Comparison of ENCODE assay signal across 8 cellular contexts in genomic region chr7:27183682-27184341, GRCh38. TPM values are rescaled to one million over a fixed set of nuclear protein-coding genes. Genes with fewer than 3 reads are reported as not detected.
DNase-seq lines count a peak whose midpoint lies in the region; ATAC-seq, FAIRE-seq and TF ChIP-seq lines count a peak whose summit lies in the region.

No MANE protein-coding gene starts in this region.

- H3K79me2 ChIP-seq in HepG2 (ENCODE audit: insufficient read depth, low read length), result no peaks in the 10 kb centered on the region

- H4K20me1 ChIP-seq in HepG2 (ENCODE audit: insufficient read depth, low read length), result peaks cover 6% of the 10 kb centered on the region; the same call in 1 of the 2 replicates

- peaks cover 74% of the 10 kb centered on the region for H3K27me3 Mint-ChIP-seq in activated B cell treated with CpG ODN at 0.5 μM for 24 hours

- peak overlapping the region in 1 of 10 donors; percentile 5 for H3K27ac ChIP-seq in heart right ventricle
- no peak overlapping the region for H3K27ac ChIP-seq in HepG2 (ENCODE audit: extremely low read length, insufficient read depth, low read length)
- H3K27ac ChIP-seq in urinary bladder (ENCODE audit: low read depth), result peak overlapping the region; percentile 95

- H3K4me2 ChIP-seq in HepG2 (ENCODE audit: low read depth, low read length), result peak overlapping the region; percentile 84

- no peak for TF ChIP-seq POLR2A in HepG2 (IDR thresholded peaks at IDR 0.05; ENCODE audit: insufficient read depth in 1 of 2, low read depth in 2 of 2, low read length in 2 of 2)

- ATAC-seq in heart right ventricle (no peak), left ventricle myocardium superior (no peak), activated B cell treated with CpG ODN at 0.5 μM for 24 hours (ENCODE audit: low read depth) (no peak), HepG2 (no peak), GM19324 (IDR thresholded peaks at IDR 0.05; ENCODE audit: low FRiP score, unreplicated experiment) (no peak)

- H2AFZ ChIP-seq in HepG2 (ENCODE audit: low read length), result no peak overlapping the region

- FAIRE-seq in HepG2 (lab: Jason Lieb, UNC), result no peak

- no peak for TF ChIP-seq RAD21 in HepG2 (CRISPR knock-in tag; IDR thresholded peaks at IDR 0.05)

- H3K36me3 ChIP-seq in heart right ventricle (no peaks in the 10 kb centered on the region), HepG2 (replicated peaks in 1 of 2; ENCODE audit: control insufficient read depth in 1 of 2, insufficient read depth in 2 of 2, low read length in 2 of 2) (no peaks in the 10 kb centered on the region), urinary bladder (ENCODE audit: insufficient read depth) (no peaks in the 10 kb centered on the region)

- no peaks in the 10 kb centered on the region for H3K36me3 Mint-ChIP-seq in activated B cell treated with CpG ODN at 0.5 μM for 24 hours (ENCODE audit: low read depth)

- H3K4me3 ChIP-seq in heart right ventricle, result peak overlapping the region in 9 of 10 donors; percentile 19 to 48 (median 42)
- peak overlapping the region; percentile 52 to 67 (median 64) for H3K4me3 ChIP-seq in HepG2 (replicated peaks in 1 of 3; ENCODE audit: insufficient read depth in 1 of 3, low read depth in 2 of 3, low read length in 3 of 3)
- peak overlapping the region; percentile 82 for H3K4me3 ChIP-seq in urinary bladder (ENCODE audit: low read depth, low read length)

- H3K4me1 Mint-ChIP-seq in activated B cell treated with CpG ODN at 0.5 μM for 24 hours, result peaks cover 41% of the 10 kb centered on the region

- peak overlapping the region; percentile 41 for H3K4me3 Mint-ChIP-seq in activated B cell treated with CpG ODN at 0.5 μM for 24 hours

- H3K4me1 ChIP-seq in heart right ventricle, result peaks cover 13 to 55% (median 39%) of the 10 kb centered on the region in 9 donors
- H3K4me1 ChIP-seq in HepG2 (ENCODE audit: insufficient read depth, low read length), result peaks cover 49% of the 10 kb centered on the region
- H3K4me1 ChIP-seq in urinary bladder (ENCODE audit: insufficient read depth), result no peaks in the 10 kb centered on the region

- no peaks in the 10 kb centered on the region for H3K9me3 ChIP-seq in heart right ventricle
- H3K9me3 ChIP-seq in HepG2 (ENCODE audit: low read length), result no peaks in the 10 kb centered on the region

- no TSS peak for BruUV-seq in HepG2 (replicated peaks; lab: Mats Ljungman, UMichigan)

- POLR2A ChIA-PET in activated B cell treated with CpG ODN at 0.5 μM for 24 hours (lab: Charles Lee), result interaction anchor here (2.1 kb wide), 1 partner anchor 11 kb away, joined by 6 read pairs; no protein-coding TSS in a partner anchor
- POLR2A ChIA-PET in HepG2 (lab: Yijun Ruan, JAX), result no interaction called here

- no peak for TF ChIP-seq EP300 in HepG2 (IDR thresholded peaks at IDR 0.05; ENCODE audit: low read depth in 2 of 2, low read length in 2 of 2)
- TF ChIP-seq EP300 in HepG2 (CRISPR knock-in tag; IDR thresholded peaks at IDR 0.05; ENCODE audit: borderline replicate concordance), result no peak

- no peak overlapping the region for H3K27ac Mint-ChIP-seq in activated B cell treated with CpG ODN at 0.5 μM for 24 hours

- H3K9me3 Mint-ChIP-seq in activated B cell treated with CpG ODN at 0.5 μM for 24 hours, result no peaks in the 10 kb centered on the region

- WGBS in heart right ventricle, 2 donors, result 2 to 3% methylated on average over 30 of the region's 30 CpGs
- WGBS in HepG2 (ENCODE audit: low lambda C conversion rate), result under 1% methylated on average over 28 of the region's 30 CpGs
- under 1% methylated on average over 30 of the region's 30 CpGs for WGBS in urinary bladder

- intact Hi-C loops in heart right ventricle (cut with DNase I) (no loop called here), left ventricle myocardium superior (cut with micrococcal nuclease) (no loop called here), activated B cell treated with CpG ODN at 0.5 μM for 24 hours (cut with micrococcal nuclease) (loop anchor here (1.0 to 2.0 kb wide), 2 partner anchors 11 to 17 kb away; partner anchors contain the start of gene HOXA13), HepG2 (cut with micrococcal nuclease; ENCODE audit: unreplicated experiment) (no loop called here)

- no peak for DNase-seq in heart right ventricle
- no peak for DNase-seq in left ventricle myocardium superior
- peak; percentile 15 for DNase-seq in activated B cell treated with CpG ODN at 0.5 μM for 24 hours
- no peak for DNase-seq in HepG2 (ENCODE audit: low spot score)
- no peak for DNase-seq in effector CD4-positive, alpha-beta T cell
- no peak for DNase-seq in HPDE6-E6E7 (ENCODE audit: extremely low spot score)

- in situ Hi-C loops in HepG2 (cut with HindIII; ENCODE audit: extremely low pct_ligation_motif_present, low pct_unique_long_range_greater_than_20kb), result no loop called here

- TF ChIP-seq CTCF in heart right ventricle (IDR thresholded peaks at IDR 0.05) (no peak), activated B cell treated with CpG ODN at 0.5 μM for 24 hours (IDR thresholded peaks at IDR 0.05) (no peak), HepG2 (CRISPR knock-in tag; IDR thresholded peaks at IDR 0.05) (no peak)

- H3K9ac ChIP-seq in HepG2 (ENCODE audit: insufficient read depth, low read depth, low read length), result no peak overlapping the region

- CTCF ChIA-PET in activated B cell treated with CpG ODN at 0.5 μM for 24 hours (lab: Charles Lee), result interaction anchor here (2.3 kb wide), 1 partner anchor 12 kb away, joined by 7 read pairs; no protein-coding TSS in a partner anchor
- CTCF ChIA-PET in HepG2 (lab: Yijun Ruan, JAX; ENCODE audit: low intra/inter-chr PET ratio, low total read pairs), result no interaction called here

- H3K27me3 ChIP-seq in heart right ventricle, result peaks cover 70 to 100% (median 100%) of the 10 kb centered on the region in 7 donors
- H3K27me3 ChIP-seq in HepG2 (ENCODE audit: control insufficient read depth in 1 of 2, insufficient read depth in 2 of 2, low read length in 2 of 2), result peaks cover 32 to 95% of the 10 kb centered on the region in 2 experiments

RNA-seq across cellular contexts. Expression of gene HOXA11, which starts 1.2 kb away (rescaled TPM):
- total RNA-seq in heart right ventricle (not detected), left ventricle myocardium superior (not detected), activated B cell treated with CpG ODN at 0.5 μM for 24 hours (not detected in 2 replicates), HepG2 (2016; rRNA removed; fragmentation: Illumina TruSeq; extraction: Trizol) (not detected in 2 replicates), urinary bladder (9.3 TPM)
- polyA plus RNA-seq in heart right ventricle (not detected), HepG2 (2011; rRNA removed) (0.04 TPM in 1 of 2 replicates, not detected in the other), urinary bladder (39.1 TPM)
- not detected in 2 replicates for total RNA-seq in HepG2 (2016; cell fraction: cytosol; rRNA removed; fragmentation: Illumina TruSeq; extraction: Trizol; ENCODE audit: low read depth)
- not detected in 2 replicates for total RNA-seq in HepG2 (2016; cell fraction: insoluble cytoplasmic fraction; rRNA removed; fragmentation: Illumina TruSeq; extraction: Trizol)
- not detected in 2 replicates for total RNA-seq in HepG2 (2016; cell fraction: membrane; rRNA removed; fragmentation: Illumina TruSeq; extraction: Trizol)
- total RNA-seq in HepG2 (2016; cell fraction: nucleus; rRNA removed; fragmentation: Illumina TruSeq; extraction: Trizol), result not detected in 2 replicates
- polyA plus RNA-seq in HepG2 (2011; cell fraction: cytosol; rRNA removed), result not detected in 2 replicates
- polyA plus RNA-seq in HepG2 (2011; cell fraction: nucleus; rRNA removed), result not detected in 2 replicates
- polyA plus RNA-seq in HepG2 (2012), result not detected in 2 replicates
- not detected in 2 replicates for polyA plus RNA-seq in HepG2 (2016; cell fraction: cytosol; fragmentation: Illumina TruSeq; extraction: Trizol; ENCODE audit: low read depth)
- not detected in 2 replicates for polyA plus RNA-seq in HepG2 (2016; cell fraction: insoluble cytoplasmic fraction; fragmentation: Illumina TruSeq; extraction: Trizol; ENCODE audit: low read depth)
- not detected in 2 replicates for polyA plus RNA-seq in HepG2 (2016; cell fraction: membrane; fragmentation: Illumina TruSeq; extraction: Trizol; ENCODE audit: low read depth)
- polyA plus RNA-seq in HepG2 (2016; cell fraction: nucleus; fragmentation: Illumina TruSeq; extraction: Trizol; ENCODE audit: insufficient read depth, low read depth), result not detected in 2 replicates
- 2.9 TPM in 1 of 2 replicates, not detected in the other for polyA minus RNA-seq in HepG2 (2011; rRNA and poly(A)+ RNA removed; ENCODE audit: low replicate concordance)
- not detected in 2 replicates for polyA minus RNA-seq in HepG2 (2011; cell fraction: cytosol; rRNA and poly(A)+ RNA removed)
- not detected in 2 replicates for polyA minus RNA-seq in HepG2 (2011; cell fraction: nucleus; rRNA and poly(A)+ RNA removed)

RNA-seq across cellular contexts. Expression of gene HOXA10, which starts 9.7 kb away (rescaled TPM):
- total RNA-seq in heart right ventricle (under 1 TPM in 1 of 10 donors, not detected in 9; 0.19 TPM), left ventricle myocardium superior (not detected), activated B cell treated with CpG ODN at 0.5 μM for 24 hours (0.24 TPM in 1 of 2 replicates, not detected in the other), HepG2 (2016; rRNA removed; fragmentation: Illumina TruSeq; extraction: Trizol) (not detected in 2 replicates), urinary bladder (23.2 TPM)
- polyA plus RNA-seq in heart right ventricle (under 1 TPM in 1 of 2 donors, not detected in 1; 0.03 TPM), HepG2 (2011; rRNA removed) (0.03 TPM in 1 of 2 replicates, not detected in the other), urinary bladder (44.9 TPM)
- not detected in 2 replicates for total RNA-seq in HepG2 (2016; cell fraction: cytosol; rRNA removed; fragmentation: Illumina TruSeq; extraction: Trizol; ENCODE audit: low read depth)
- total RNA-seq in HepG2 (2016; cell fraction: insoluble cytoplasmic fraction; rRNA removed; fragmentation: Illumina TruSeq; extraction: Trizol), result not detected in 2 replicates
- total RNA-seq in HepG2 (2016; cell fraction: membrane; rRNA removed; fragmentation: Illumina TruSeq; extraction: Trizol), result not detected in 2 replicates
- not detected in 2 replicates for total RNA-seq in HepG2 (2016; cell fraction: nucleus; rRNA removed; fragmentation: Illumina TruSeq; extraction: Trizol)
- not detected in 2 replicates for polyA plus RNA-seq in HepG2 (2011; cell fraction: cytosol; rRNA removed)
- polyA plus RNA-seq in HepG2 (2011; cell fraction: nucleus; rRNA removed), result not detected in 2 replicates
- not detected in 2 replicates for polyA plus RNA-seq in HepG2 (2012)
- not detected in 2 replicates for polyA plus RNA-seq in HepG2 (2016; cell fraction: cytosol; fragmentation: Illumina TruSeq; extraction: Trizol; ENCODE audit: low read depth)
- not detected in 2 replicates for polyA plus RNA-seq in HepG2 (2016; cell fraction: insoluble cytoplasmic fraction; fragmentation: Illumina TruSeq; extraction: Trizol; ENCODE audit: low read depth)
- 0.12 TPM in 1 of 2 replicates, not detected in the other for polyA plus RNA-seq in HepG2 (2016; cell fraction: membrane; fragmentation: Illumina TruSeq; extraction: Trizol; ENCODE audit: low read depth)
- polyA plus RNA-seq in HepG2 (2016; cell fraction: nucleus; fragmentation: Illumina TruSeq; extraction: Trizol; ENCODE audit: insufficient read depth, low read depth), result not detected in 2 replicates
- polyA minus RNA-seq in HepG2 (2011; rRNA and poly(A)+ RNA removed; ENCODE audit: low replicate concordance), result 11.6 TPM in 1 of 2 replicates, not detected in the other
- polyA minus RNA-seq in HepG2 (2011; cell fraction: cytosol; rRNA and poly(A)+ RNA removed), result not detected in 2 replicates
- polyA minus RNA-seq in HepG2 (2011; cell fraction: nucleus; rRNA and poly(A)+ RNA removed), result not detected in 2 replicates

RNA-seq across cellular contexts. Expression of gene HOXA13, which starts 16.1 kb away (rescaled TPM):
- total RNA-seq in heart right ventricle (not detected), left ventricle myocardium superior (not detected), activated B cell treated with CpG ODN at 0.5 μM for 24 hours (not detected in 2 replicates), HepG2 (2016; rRNA removed; fragmentation: Illumina TruSeq; extraction: Trizol) (0.04 TPM in 2 replicates), urinary bladder (43.2 TPM)
- polyA plus RNA-seq in heart right ventricle (not detected), HepG2 (2011; rRNA removed) (0.01 TPM in 1 of 2 replicates, not detected in the other), urinary bladder (24.4 TPM)
- total RNA-seq in HepG2 (2016; cell fraction: cytosol; rRNA removed; fragmentation: Illumina TruSeq; extraction: Trizol; ENCODE audit: low read depth), result not detected in 2 replicates
- 0.02 TPM in 1 of 2 replicates, not detected in the other for total RNA-seq in HepG2 (2016; cell fraction: insoluble cytoplasmic fraction; rRNA removed; fragmentation: Illumina TruSeq; extraction: Trizol)
- total RNA-seq in HepG2 (2016; cell fraction: membrane; rRNA removed; fragmentation: Illumina TruSeq; extraction: Trizol), result 0.03 TPM in 1 of 2 replicates, not detected in the other
- total RNA-seq in HepG2 (2016; cell fraction: nucleus; rRNA removed; fragmentation: Illumina TruSeq; extraction: Trizol), result not detected in 2 replicates
- not detected in 2 replicates for polyA plus RNA-seq in HepG2 (2011; cell fraction: cytosol; rRNA removed)
- not detected in 2 replicates for polyA plus RNA-seq in HepG2 (2011; cell fraction: nucleus; rRNA removed)
- not detected in 2 replicates for polyA plus RNA-seq in HepG2 (2012)
- not detected in 2 replicates for polyA plus RNA-seq in HepG2 (2016; cell fraction: cytosol; fragmentation: Illumina TruSeq; extraction: Trizol; ENCODE audit: low read depth)
- polyA plus RNA-seq in HepG2 (2016; cell fraction: insoluble cytoplasmic fraction; fragmentation: Illumina TruSeq; extraction: Trizol; ENCODE audit: low read depth), result not detected in 2 replicates
- polyA plus RNA-seq in HepG2 (2016; cell fraction: membrane; fragmentation: Illumina TruSeq; extraction: Trizol; ENCODE audit: low read depth), result not detected in 2 replicates
- 0.11 TPM in 1 of 2 replicates, not detected in the other for polyA plus RNA-seq in HepG2 (2016; cell fraction: nucleus; fragmentation: Illumina TruSeq; extraction: Trizol; ENCODE audit: insufficient read depth, low read depth)
- polyA minus RNA-seq in HepG2 (2011; rRNA and poly(A)+ RNA removed; ENCODE audit: low replicate concordance), result 0.26 TPM in 1 of 2 replicates, not detected in the other
- polyA minus RNA-seq in HepG2 (2011; cell fraction: cytosol; rRNA and poly(A)+ RNA removed), result not detected in 2 replicates
- 0.26 TPM in 1 of 2 replicates, not detected in the other for polyA minus RNA-seq in HepG2 (2011; cell fraction: nucleus; rRNA and poly(A)+ RNA removed)

RNA-seq across cellular contexts. Expression of gene HOXA9, which starts 18.5 kb away (rescaled TPM):
- total RNA-seq in heart right ventricle (not detected), left ventricle myocardium superior (not detected), activated B cell treated with CpG ODN at 0.5 μM for 24 hours (not detected in 2 replicates), HepG2 (2016; rRNA removed; fragmentation: Illumina TruSeq; extraction: Trizol) (not detected in 2 replicates), urinary bladder (19.8 TPM)
- polyA plus RNA-seq in heart right ventricle (not detected), HepG2 (2011; rRNA removed) (not detected in 2 replicates), urinary bladder (20.5 TPM)
- not detected in 2 replicates for total RNA-seq in HepG2 (2016; cell fraction: cytosol; rRNA removed; fragmentation: Illumina TruSeq; extraction: Trizol; ENCODE audit: low read depth)
- total RNA-seq in HepG2 (2016; cell fraction: insoluble cytoplasmic fraction; rRNA removed; fragmentation: Illumina TruSeq; extraction: Trizol), result not detected in 2 replicates
- not detected in 2 replicates for total RNA-seq in HepG2 (2016; cell fraction: membrane; rRNA removed; fragmentation: Illumina TruSeq; extraction: Trizol)
- not detected in 2 replicates for total RNA-seq in HepG2 (2016; cell fraction: nucleus; rRNA removed; fragmentation: Illumina TruSeq; extraction: Trizol)
- not detected in 2 replicates for polyA plus RNA-seq in HepG2 (2011; cell fraction: cytosol; rRNA removed)
- polyA plus RNA-seq in HepG2 (2011; cell fraction: nucleus; rRNA removed), result not detected in 2 replicates
- not detected in 2 replicates for polyA plus RNA-seq in HepG2 (2012)
- not detected in 2 replicates for polyA plus RNA-seq in HepG2 (2016; cell fraction: cytosol; fragmentation: Illumina TruSeq; extraction: Trizol; ENCODE audit: low read depth)
- polyA plus RNA-seq in HepG2 (2016; cell fraction: insoluble cytoplasmic fraction; fragmentation: Illumina TruSeq; extraction: Trizol; ENCODE audit: low read depth), result not detected in 2 replicates
- polyA plus RNA-seq in HepG2 (2016; cell fraction: membrane; fragmentation: Illumina TruSeq; extraction: Trizol; ENCODE audit: low read depth), result not detected in 2 replicates
- not detected in 2 replicates for polyA plus RNA-seq in HepG2 (2016; cell fraction: nucleus; fragmentation: Illumina TruSeq; extraction: Trizol; ENCODE audit: insufficient read depth, low read depth)
- polyA minus RNA-seq in HepG2 (2011; rRNA and poly(A)+ RNA removed; ENCODE audit: low replicate concordance), result 0.51 TPM in 1 of 2 replicates, not detected in the other
- polyA minus RNA-seq in HepG2 (2011; cell fraction: cytosol; rRNA and poly(A)+ RNA removed), result not detected in 2 replicates
- polyA minus RNA-seq in HepG2 (2011; cell fraction: nucleus; rRNA and poly(A)+ RNA removed), result not detected in 2 replicates

RNA-seq across cellular contexts. Expression of gene HOXA7, which starts 27.3 kb away (rescaled TPM):
- total RNA-seq in heart right ventricle, result not detected
- polyA plus RNA-seq in heart right ventricle, result under 1 TPM in 1 of 2 donors, not detected in 1; 0.04 TPM
- not detected for total RNA-seq in left ventricle myocardium superior
- total RNA-seq in activated B cell treated with CpG ODN at 0.5 μM for 24 hours, result not detected in 2 replicates
- total RNA-seq in HepG2 (2016; rRNA removed; fragmentation: Illumina TruSeq; extraction: Trizol), result not detected in 2 replicates
- not detected in 2 replicates for total RNA-seq in HepG2 (2016; cell fraction: cytosol; rRNA removed; fragmentation: Illumina TruSeq; extraction: Trizol; ENCODE audit: low read depth)
- total RNA-seq in HepG2 (2016; cell fraction: insoluble cytoplasmic fraction; rRNA removed; fragmentation: Illumina TruSeq; extraction: Trizol), result not detected in 2 replicates
- 0.07 and 0.15 TPM in 2 replicates for total RNA-seq in HepG2 (2016; cell fraction: membrane; rRNA removed; fragmentation: Illumina TruSeq; extraction: Trizol)
- not detected in 2 replicates for total RNA-seq in HepG2 (2016; cell fraction: nucleus; rRNA removed; fragmentation: Illumina TruSeq; extraction: Trizol)
- 0.05 and 0.10 TPM in 2 replicates for polyA plus RNA-seq in HepG2 (2011; rRNA removed)
- 0.07 and 0.13 TPM in 2 replicates for polyA plus RNA-seq in HepG2 (2011; cell fraction: cytosol; rRNA removed)
- 0.08 TPM in 1 of 2 replicates, not detected in the other for polyA plus RNA-seq in HepG2 (2011; cell fraction: nucleus; rRNA removed)
- polyA plus RNA-seq in HepG2 (2012), result 0.32 TPM in 1 of 2 replicates, not detected in the other
- polyA plus RNA-seq in HepG2 (2016; cell fraction: cytosol; fragmentation: Illumina TruSeq; extraction: Trizol; ENCODE audit: low read depth), result 0.10 TPM in 1 of 2 replicates, not detected in the other
- 0.22 and 0.31 TPM in 2 replicates for polyA plus RNA-seq in HepG2 (2016; cell fraction: insoluble cytoplasmic fraction; fragmentation: Illumina TruSeq; extraction: Trizol; ENCODE audit: low read depth)
- 0.26 and 0.30 TPM in 2 replicates for polyA plus RNA-seq in HepG2 (2016; cell fraction: membrane; fragmentation: Illumina TruSeq; extraction: Trizol; ENCODE audit: low read depth)
- polyA plus RNA-seq in HepG2 (2016; cell fraction: nucleus; fragmentation: Illumina TruSeq; extraction: Trizol; ENCODE audit: insufficient read depth, low read depth), result not detected in 2 replicates
- polyA minus RNA-seq in HepG2 (2011; rRNA and poly(A)+ RNA removed; ENCODE audit: low replicate concordance), result 0.08 and 3.8 TPM in 2 replicates
- polyA minus RNA-seq in HepG2 (2011; cell fraction: cytosol; rRNA and poly(A)+ RNA removed), result 0.30 and 1.1 TPM in 2 replicates
- not detected in 2 replicates for polyA minus RNA-seq in HepG2 (2011; cell fraction: nucleus; rRNA and poly(A)+ RNA removed)
- 3.7 TPM for total RNA-seq in urinary bladder
- polyA plus RNA-seq in urinary bladder, result 14.2 TPM

Comparison
In these comparisons a context has a peak if more than half of its experiments do, and no peak if none do; other contexts are left out.
1. RNA of gene HOXA10, which starts 9.7 kb away (total RNA-seq): 23.2 TPM in urinary bladder (single experiment); 0.24 TPM in activated B cell treated with CpG ODN at 0.5 μM for 24 hours, 0.19 TPM in heart right ventricle, not detected in HepG2 and not detected in left ventricle myocardium superior (single experiment); every median in the first group is over 10 times any median in the second.
2. RNA of gene HOXA13, which starts 16.1 kb away (total RNA-seq): 43.2 TPM in urinary bladder (single experiment); 0.02 to 0.04 TPM in HepG2, not detected in heart right ventricle, not detected in left ventricle myocardium superior (single experiment) and not detected in activated B cell treated with CpG ODN at 0.5 μM for 24 hours; every median in the first group is over 10 times any median in the second.
3. Peak in every context shown above with its lines, with median percentiles within 50 percentile points of each other: H3K4me3 ChIP-seq.